Comparison of ENCODE assay signal across 17 cellular contexts in genomic region chr2:189147361-189147760, GRCh38.
"Had no signal": no experiment of that assay in that cellular context is flagged by ENCODE, and none has a peak within 500 bp of the region (broad histone marks: within the 10 kb centered on the region; RNA-seq: fewer than 3 reads in every experiment).

No MANE protein-coding gene starts in this region.

- H3K4me1 ChIP-seq: upper lobe of right lung had no signal

- ATAC-seq: effector memory CD8-positive, alpha-beta T cell; left ventricle myocardium superior; upper lobe of right lung had no signal

- H3K4me3 Mint-ChIP-seq: activated CD4-positive, alpha-beta T cell treated with anti-CD3 and anti-CD28 coated beads, Interleukin-2, amount 10 ng/mL, durations not matched to agents 7 days and 5 days; effector memory CD8-positive, alpha-beta T cell; nephron had no signal

- DNase-seq: activated CD4-positive, alpha-beta T cell treated with anti-CD3 and anti-CD28 coated beads, Interleukin-2, amount 10 ng/mL, durations not matched to agents 7 days and 5 days; activated CD4-positive, CD25-positive, alpha-beta regulatory T cell; activated CD8-positive, alpha-beta memory T cell treated with anti-CD3 and anti-CD28 coated beads for 24 hours; activated naive CD4-positive, alpha-beta T cell treated with Interleukin-2 at 50 U/mL for 16 hours; dermis blood vessel endothelial cell; effector memory CD8-positive, alpha-beta T cell; left ventricle myocardium superior; nucleus accumbens; small intestine; stomach; upper lobe of right lung had no signal

- H3K27ac ChIP-seq: hepatocyte, right atrium auricular region, stomach, upper lobe of right lung had no signal

- H3K27ac Mint-ChIP-seq: activated CD4-positive, alpha-beta T cell treated with anti-CD3 and anti-CD28 coated beads, Interleukin-2, amount 10 ng/mL, durations not matched to agents 7 days and 5 days; effector memory CD8-positive, alpha-beta T cell; progenitor cell of endocrine pancreas had no signal

- H3K4me1 Mint-ChIP-seq: activated CD4-positive, alpha-beta T cell treated with anti-CD3 and anti-CD28 coated beads, Interleukin-2, amount 10 ng/mL, durations not matched to agents 7 days and 5 days had no signal

- H3K9me3 ChIP-seq: ascending aorta, right atrium auricular region, stomach, thoracic aorta, upper lobe of right lung had no signal

- H3K27me3 Mint-ChIP-seq: activated CD4-positive, alpha-beta T cell treated with anti-CD3 and anti-CD28 coated beads, Interleukin-2, amount 10 ng/mL, durations not matched to agents 7 days and 5 days; effector memory CD8-positive, alpha-beta T cell; progenitor cell of endocrine pancreas had no signal

- H3K36me3 ChIP-seq: ascending aorta, right atrium auricular region, stomach, thoracic aorta, upper lobe of right lung had no signal

- H3K9me3 Mint-ChIP-seq: activated CD4-positive, alpha-beta T cell treated with anti-CD3 and anti-CD28 coated beads, Interleukin-2, amount 10 ng/mL, durations not matched to agents 7 days and 5 days; nephron had no signal

- H3K27me3 ChIP-seq: ascending aorta, hepatocyte, right atrium auricular region, stomach, upper lobe of right lung had no signal

- H3K4me3 ChIP-seq: ascending aorta, hepatocyte, right atrium auricular region, stomach, thoracic aorta, upper lobe of right lung had no signal
